In the genomic region with DNA sequence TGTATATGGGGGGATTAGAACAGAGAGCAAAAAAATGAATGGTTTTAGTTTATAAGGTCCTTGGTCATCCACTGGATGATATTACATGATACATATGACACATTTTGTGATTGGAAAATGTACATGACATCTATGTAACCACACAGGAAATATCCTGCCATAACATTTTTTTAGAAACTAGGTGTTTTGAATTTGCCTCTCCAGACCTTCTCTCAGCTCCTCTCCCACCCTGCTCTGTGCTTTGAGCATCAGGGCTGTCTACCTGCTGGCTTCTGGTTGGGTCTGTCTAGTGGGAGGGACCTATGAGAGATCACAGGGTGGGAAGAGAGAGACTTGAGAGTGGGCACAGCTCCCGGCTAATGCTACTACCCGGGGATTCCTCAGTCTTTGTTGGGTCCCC, we compare ENCODE assay signal across 13 cellular contexts. TPM values are rescaled to one million over a fixed set of nuclear protein-coding genes. Genes with fewer than 3 reads are reported as not detected.
DNase-seq lines count a peak whose midpoint lies in the region; ATAC-seq and TF ChIP-seq lines count a peak whose summit lies in the region.
"Had no signal": no experiment of that assay in that cellular context is flagged by ENCODE, and none has a peak within 500 bp of the region (broad histone marks: within the 10 kb centered on the region; RNA-seq: fewer than 3 reads in every experiment).

No MANE protein-coding gene starts in this region.

- TF ChIP-seq CTCF in OCI-LY7 (conservative IDR thresholded peaks at IDR 0.05; ENCODE audit: low read length) (no peak), brain microvascular endothelial cell (IDR thresholded peaks at IDR 0.05; ENCODE audit: low read depth, low read length, missing control alignments) (no peak), A673 (conservative IDR thresholded peaks at IDR 0.05; ENCODE audit: low read depth, low read length) (no peak)

- H3K27ac ChIP-seq in OCI-LY7 (ENCODE audit: low read depth, low read length, poor library complexity, severe bottlenecking) (peak overlapping the region; percentile 69), brain microvascular endothelial cell (peak overlapping the region; percentile 26), A673 (ENCODE audit: low read depth, low read length, poor library complexity, severe bottlenecking) (no peak overlapping the region)

- peak overlapping the region; percentile 49; the same call in 1 of the 2 replicates for H3K4me2 ChIP-seq in OCI-LY7 (ENCODE audit: low read length)

- H3K9me3 ChIP-seq in OCI-LY7 (ENCODE audit: low read length) (no peaks in the 10 kb centered on the region), A673 (ENCODE audit: low read depth, low read length, poor library complexity, severe bottlenecking) (no peaks in the 10 kb centered on the region)
- H3K9me3 ChIP-seq: gastrocnemius medialis had no signal

- no peak overlapping the region for H3K4me3 ChIP-seq in OCI-LY7 (ENCODE audit: low read depth, low read length, poor library complexity, severe bottlenecking)
- H3K4me3 ChIP-seq in brain microvascular endothelial cell (ENCODE audit: low read depth, low read length) = no peak overlapping the region
- no peak overlapping the region for H3K4me3 ChIP-seq in A673 (ENCODE audit: low read depth, low read length, poor library complexity, severe bottlenecking)
- H3K4me3 ChIP-seq: gastrocnemius medialis had no signal

- no peaks in the 10 kb centered on the region for H3K9me2 ChIP-seq in OCI-LY7 (ENCODE audit: insufficient read depth, low read length)

- CTCF ChIA-PET in OCI-LY7 (lab: Charles Lee; ENCODE audit: unreplicated experiment) (no interaction called here), A673 (lab: Charles Lee) (no interaction called here)

- H4K20me1 ChIP-seq in OCI-LY7 (ENCODE audit: insufficient read depth, low read length) = no peaks in the 10 kb centered on the region

- H3K36me3 ChIP-seq in OCI-LY7 (ENCODE audit: insufficient read depth, low read length) (peaks cover 93% of the 10 kb centered on the region), brain microvascular endothelial cell (replicated peaks) (peaks cover 53% of the 10 kb centered on the region), A673 (ENCODE audit: insufficient read depth, low read length, poor library complexity, severe bottlenecking) (peaks cover 64% of the 10 kb centered on the region)
- H3K36me3 ChIP-seq: gastrocnemius medialis had no signal

- H3K79me2 ChIP-seq in OCI-LY7 (ENCODE audit: insufficient read depth, low read depth, low read length) = peaks cover 24% of the 10 kb centered on the region; the same call in 1 of the 2 replicates

- H3K4me1 ChIP-seq in OCI-LY7 (ENCODE audit: insufficient read depth, low read length, poor library complexity, severe bottlenecking) = peaks cover 57% of the 10 kb centered on the region
- no peaks in the 10 kb centered on the region for H3K4me1 ChIP-seq in A673 (ENCODE audit: insufficient read depth, low read length, poor library complexity, severe bottlenecking)
- H3K4me1 ChIP-seq: gastrocnemius medialis had no signal

- BruUV-seq in OCI-LY7 (replicated peaks; lab: Mats Ljungman, UMichigan) = no TSS peak
- BruUV-seq in A673 (replicated peaks; lab: Mats Ljungman, UMichigan) = no TSS peak

- H3K27me3 ChIP-seq in brain microvascular endothelial cell (replicated peaks) (no peaks in the 10 kb centered on the region), A673 (replicated peaks; ENCODE audit: insufficient read depth, low read depth, low read length, poor library complexity) (no peaks in the 10 kb centered on the region)
- H3K27me3 ChIP-seq: gastrocnemius medialis had no signal

- intact Hi-C loops in OCI-LY7 (cut with micrococcal nuclease; ENCODE audit: unreplicated experiment) (no loop called here), A673 (cut with micrococcal nuclease; ENCODE audit: unreplicated experiment) (no loop called here)

- in situ Hi-C loops in brain microvascular endothelial cell (cut with HindIII; ENCODE audit: low pct_ligation_motif_present, low sequenced_read_pairs) = no loop called here

- DNase-seq in activated CD8-positive, alpha-beta memory T cell treated with anti-CD3 and anti-CD28 coated beads for 24 hours = peak; percentile 69
- DNase-seq in activated CD8-positive, alpha-beta memory T cell treated with anti-CD3 and anti-CD28 coated beads, Interleukin-2, amount 50 U/mL, for 48 hours = no peak
- no peak for DNase-seq in OCI-LY7 (ENCODE audit: low spot score)
- no peak for DNase-seq in brain microvascular endothelial cell
- no peak for DNase-seq in stimulated activated naive CD8-positive, alpha-beta T cell treated with anti-CD3 and anti-CD28 coated beads, Interleukin-15, Interleukin-2, amounts not matched to agents 100 U/mL and 50 U/mL, for 24 hours
- DNase-seq in A673 (ENCODE audit: low spot score) = no peak
- DNase-seq: effector CD8-positive, alpha-beta T cell; gastrocnemius medialis; NCI-H510A treated with DMSO at 0.1 percent for 48 hours had no signal

- H2AFZ ChIP-seq in OCI-LY7 (ENCODE audit: low read length) = no peak overlapping the region

- POLR2A ChIA-PET in OCI-LY7 (lab: Charles Lee) = interaction anchor here (0.9 to 12.9 kb wide), 5 partner anchors 10 to 35 kb away, joined by 3 to 275 read pairs (median 10); partner anchors contain the start of gene AKNA
- POLR2A ChIA-PET in A673 (lab: Charles Lee; ENCODE audit: low non-redundant PET) = no interaction called here

- ATAC-seq in stimulated activated naive CD8-positive, alpha-beta T cell treated with anti-CD3 and anti-CD28 coated beads, Interleukin-15, Interleukin-2, amounts not matched to agents 100 U/mL and 50 U/mL, for 24 hours = peak; percentile 75
- ATAC-seq in GM19467 (IDR thresholded peaks at IDR 0.05; ENCODE audit: unreplicated experiment) (no peak), HG02981 (IDR thresholded peaks at IDR 0.05; ENCODE audit: unreplicated experiment) (no peak)

RNA-seq across cellular contexts. Expression of gene AKNA, which starts 24.4 kb away (rescaled TPM):
- total RNA-seq in OCI-LY7 (2014; rRNA removed; shearing (Covaris generic)) = 53.8 and 61.4 TPM in 2 replicates
- total RNA-seq in OCI-LY7 (2022) (187 and 203 TPM in 2 replicates), A673 (2021) (20.4 and 28.8 TPM in 2 replicates)

RNA-seq across cellular contexts. Expression of gene ORM2, which starts 33.8 kb away (rescaled TPM):
- total RNA-seq in OCI-LY7 (2014; rRNA removed; shearing (Covaris generic)) = not detected in 2 replicates
- total RNA-seq in OCI-LY7 (2022) = not detected in 2 replicates
- not detected in 2 replicates for total RNA-seq in A673 (2021)
- total RNA-seq: Daoy, H1 had no signal

RNA-seq across cellular contexts. Expression of gene ORM1, which starts 40.5 kb away (rescaled TPM):
- total RNA-seq in OCI-LY7 (2014; rRNA removed; shearing (Covaris generic)) = not detected in 2 replicates
- not detected in 2 replicates for total RNA-seq in OCI-LY7 (2022)
- not detected in 2 replicates for total RNA-seq in A673 (2021)
- total RNA-seq: Daoy, H1 had no signal
